1 cellular context compared by ENCODE assay signal in the genomic region with DNA sequence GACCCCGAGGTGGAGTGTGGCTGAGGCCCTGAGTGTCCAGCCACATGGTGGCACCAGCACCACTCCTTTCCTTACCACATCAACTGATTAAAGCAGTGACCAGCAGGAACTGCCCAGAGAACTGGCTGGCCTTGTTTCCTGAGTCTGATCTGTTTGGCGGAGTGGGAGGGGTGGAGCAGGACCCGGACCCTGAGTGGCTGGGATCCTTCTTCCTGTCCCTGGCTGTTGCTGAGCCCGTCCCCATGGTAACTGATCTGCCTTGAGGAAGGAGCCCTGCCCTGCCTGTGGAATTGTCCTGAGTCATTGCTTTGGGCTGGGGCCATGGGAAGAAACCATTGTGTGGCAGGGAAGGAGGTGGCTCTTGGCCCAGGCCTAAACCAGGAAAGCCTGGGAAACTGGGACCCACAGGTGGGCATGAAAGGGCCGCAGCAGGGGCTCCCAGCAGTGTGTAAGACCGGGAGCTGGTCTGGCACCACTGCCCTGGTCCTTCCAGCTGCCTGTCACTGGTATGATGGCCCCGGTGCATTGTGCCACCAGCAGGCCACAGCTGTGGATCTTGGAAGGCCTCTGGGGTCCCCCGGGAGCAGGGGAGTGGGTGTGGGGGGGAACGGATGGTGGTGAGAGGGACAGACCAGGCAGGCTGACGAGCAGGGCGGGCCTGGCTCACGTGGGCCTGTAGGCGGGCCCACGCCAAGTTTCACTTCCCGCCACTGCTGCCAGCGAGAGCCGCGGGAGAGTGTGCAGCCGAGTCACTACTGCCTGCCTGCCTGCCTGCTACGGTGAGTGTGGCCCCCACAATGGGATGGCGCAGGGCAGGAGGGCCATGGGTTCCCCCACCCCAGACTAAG.
TF ChIP-seq lines count a peak whose summit lies in the region.

No MANE protein-coding gene starts in this region.

TF ChIP-seq in GM12878, 131 proteins besides CTCF, POLR2A, EP300 and RAD21 (continues in another document):
- TF ChIP-seq JUNB (IDR thresholded peaks at IDR 0.05) (no peak), ZNF384 (IDR thresholded peaks at IDR 0.05; ENCODE audit: borderline replicate concordance, low read depth, low read length) (no peak), RELA (IDR thresholded peaks at IDR 0.05; ENCODE audit: borderline replicate concordance, partially characterized antibody) (peak; percentile 16), ZNF687 (IDR thresholded peaks at IDR 0.05) (peak; percentile 87), IRF4 (IDR thresholded peaks at IDR 0.05; ENCODE audit: low read depth, low read length) (peak; percentile 80), REST (IDR thresholded peaks at IDR 0.05; ENCODE audit: low read depth, low read length) (no peak), POU2F2 (IDR thresholded peaks at IDR 0.05; ENCODE audit: borderline replicate concordance, low read depth, low read length) (peak; percentile 90), CBFB (IDR thresholded peaks at IDR 0.05; ENCODE audit: low read depth) (peak; percentile 78), BRCA1 (IDR thresholded peaks at IDR 0.05; ENCODE audit: low read depth, low read length) (no peak), NRF1 (conservative IDR thresholded peaks at IDR 0.05; ENCODE audit: low read depth, low read length) (no peak), ZNF274 (IDR thresholded peaks at IDR 0.05; ENCODE audit: insufficient read depth, insufficient read length) (no peak), ZZZ3 (IDR thresholded peaks at IDR 0.05; ENCODE audit: control insufficient read depth, insufficient read length, low read depth) (no peak), MTA2 (IDR thresholded peaks at IDR 0.05; ENCODE audit: low read depth) (no peak; the same call in 1 of the 2 replicates), FOS (IDR thresholded peaks at IDR 0.05; ENCODE audit: borderline replicate concordance, extremely low read depth, insufficient read length) (no peak), TARDBP (IDR thresholded peaks at IDR 0.05; ENCODE audit: borderline replicate concordance) (no peak), RUNX3 (IDR thresholded peaks at IDR 0.05; ENCODE audit: low read length) (no peak; the same call in none of the 2 replicates), GABPA (IDR thresholded peaks at IDR 0.05; ENCODE audit: low read depth) (no peak), SRF (IDR thresholded peaks at IDR 0.05; ENCODE audit: low read depth in 2 of 2, low read length in 2 of 2) (no peak), HDAC2 (IDR thresholded peaks at IDR 0.05) (no peak), NFYA (IDR thresholded peaks at IDR 0.05; ENCODE audit: borderline replicate concordance, low read depth, low read length) (no peak), MAX (IDR thresholded peaks at IDR 0.05; ENCODE audit: low read depth, low read length) (peak; percentile 75), SIX5 (IDR thresholded peaks at IDR 0.05; ENCODE audit: low read depth, low read length, severe bottlenecking) (no peak), HCFC1 (IDR thresholded peaks at IDR 0.05; ENCODE audit: low read length) (no peak; the same call in 1 of the 2 replicates), ZNF207 (IDR thresholded peaks at IDR 0.05; ENCODE audit: borderline replicate concordance) (no peak), SREBF2 (IDR thresholded peaks at IDR 0.05; ENCODE audit: low read length) (no peak), RAD51 (IDR thresholded peaks at IDR 0.05) (peak; percentile 84), TCF3 (IDR thresholded peaks at IDR 0.05; ENCODE audit: borderline replicate concordance, insufficient read depth, low read depth, low read length) (peak; percentile 64; the same call in 1 of the 2 replicates), ZSCAN29 (IDR thresholded peaks at IDR 0.05) (no peak), PKNOX1 (IDR thresholded peaks at IDR 0.05) (peak; percentile 86), MXI1 (IDR thresholded peaks at IDR 0.05; ENCODE audit: low read depth, low read length) (peak; percentile 80), PML (IDR thresholded peaks at IDR 0.05; ENCODE audit: low read length) (peak; percentile 85), ZNF217 (IDR thresholded peaks at IDR 0.05) (no peak), BCL11A (IDR thresholded peaks at IDR 0.05; ENCODE audit: low read depth, low read length) (0 out of 2 replicates have a peak, but pooled peaks have one; percentile 18), ATF7 (IDR thresholded peaks at IDR 0.05; ENCODE audit: low read depth) (peak; percentile 63), NR2F1 (conservative IDR thresholded peaks at IDR 0.05) (no peak), TBL1XR1 (IDR thresholded peaks at IDR 0.05; ENCODE audit: low read depth, low read length) (no peak), PAX5 (IDR thresholded peaks at IDR 0.05; ENCODE audit: borderline replicate concordance, low read depth, low read length) (peak; percentile 40; the same call in 1 of the 2 replicates), TCF7 (IDR thresholded peaks at IDR 0.05; ENCODE audit: borderline replicate concordance) (no peak), NBN (IDR thresholded peaks at IDR 0.05) (peak; percentile 67), SUZ12 (IDR thresholded peaks at IDR 0.05; ENCODE audit: unreplicated experiment) (no peak), CREB1 (IDR thresholded peaks at IDR 0.05; ENCODE audit: low read depth) (peak; percentile 60; the same call in 1 of the 2 replicates), CHD4 (IDR thresholded peaks at IDR 0.05) (no peak), HSF1 (IDR thresholded peaks at IDR 0.05; ENCODE audit: low read depth, low read length) (no peak), KAT2A (conservative IDR thresholded peaks at IDR 0.05; ENCODE audit: control insufficient read depth, low read depth, low read length) (no peak)
- TF ChIP-seq, protein P1, sequence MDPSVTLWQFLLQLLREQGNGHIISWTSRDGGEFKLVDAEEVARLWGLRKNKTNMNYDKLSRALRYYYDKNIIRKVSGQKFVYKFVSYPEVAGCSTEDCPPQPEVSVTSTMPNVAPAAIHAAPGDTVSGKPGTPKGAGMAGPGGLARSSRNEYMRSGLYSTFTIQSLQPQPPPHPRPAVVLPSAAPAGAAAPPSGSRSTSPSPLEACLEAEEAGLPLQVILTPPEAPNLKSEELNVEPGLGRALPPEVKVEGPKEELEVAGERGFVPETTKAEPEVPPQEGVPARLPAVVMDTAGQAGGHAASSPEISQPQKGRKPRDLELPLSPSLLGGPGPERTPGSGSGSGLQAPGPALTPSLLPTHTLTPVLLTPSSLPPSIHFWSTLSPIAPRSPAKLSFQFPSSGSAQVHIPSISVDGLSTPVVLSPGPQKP (IDR thresholded peaks at IDR 0.05; ENCODE audit: low read depth, low read length), result no peak
- TF ChIP-seq, protein P2, sequence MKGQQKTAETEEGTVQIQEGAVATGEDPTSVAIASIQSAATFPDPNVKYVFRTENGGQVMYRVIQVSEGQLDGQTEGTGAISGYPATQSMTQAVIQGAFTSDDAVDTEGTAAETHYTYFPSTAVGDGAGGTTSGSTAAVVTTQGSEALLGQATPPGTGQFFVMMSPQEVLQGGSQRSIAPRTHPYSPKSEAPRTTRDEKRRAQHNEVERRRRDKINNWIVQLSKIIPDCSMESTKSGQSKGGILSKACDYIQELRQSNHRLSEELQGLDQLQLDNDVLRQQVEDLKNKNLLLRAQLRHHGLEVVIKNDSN (IDR thresholded peaks at IDR 0.05; ENCODE audit: borderline replicate concordance, extremely low read length, insufficient read depth, low read depth, low read length), result peak; percentile 93
- TF ChIP-seq, protein P3, sequence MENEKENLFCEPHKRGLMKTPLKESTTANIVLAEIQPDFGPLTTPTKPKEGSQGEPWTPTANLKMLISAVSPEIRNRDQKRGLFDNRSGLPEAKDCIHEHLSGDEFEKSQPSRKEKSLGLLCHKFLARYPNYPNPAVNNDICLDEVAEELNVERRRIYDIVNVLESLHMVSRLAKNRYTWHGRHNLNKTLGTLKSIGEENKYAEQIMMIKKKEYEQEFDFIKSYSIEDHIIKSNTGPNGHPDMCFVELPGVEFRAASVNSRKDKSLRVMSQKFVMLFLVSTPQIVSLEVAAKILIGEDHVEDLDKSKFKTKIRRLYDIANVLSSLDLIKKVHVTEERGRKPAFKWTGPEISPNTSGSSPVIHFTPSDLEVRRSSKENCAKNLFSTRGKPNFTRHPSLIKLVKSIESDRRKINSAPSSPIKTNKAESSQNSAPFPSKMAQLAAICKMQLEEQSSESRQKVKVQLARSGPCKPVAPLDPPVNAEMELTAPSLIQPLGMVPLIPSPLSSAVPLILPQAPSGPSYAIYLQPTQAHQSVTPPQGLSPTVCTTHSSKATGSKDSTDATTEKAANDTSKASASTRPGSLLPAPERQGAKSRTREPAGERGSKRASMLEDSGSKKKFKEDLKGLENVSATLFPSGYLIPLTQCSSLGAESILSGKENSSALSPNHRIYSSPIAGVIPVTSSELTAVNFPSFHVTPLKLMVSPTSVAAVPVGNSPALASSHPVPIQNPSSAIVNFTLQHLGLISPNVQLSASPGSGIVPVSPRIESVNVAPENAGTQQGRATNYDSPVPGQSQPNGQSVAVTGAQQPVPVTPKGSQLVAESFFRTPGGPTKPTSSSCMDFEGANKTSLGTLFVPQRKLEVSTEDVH (IDR thresholded peaks at IDR 0.05; ENCODE audit: low read depth, partially characterized antibody), result no peak
